13 cellular contexts compared by ENCODE assay signal in the genomic region with DNA sequence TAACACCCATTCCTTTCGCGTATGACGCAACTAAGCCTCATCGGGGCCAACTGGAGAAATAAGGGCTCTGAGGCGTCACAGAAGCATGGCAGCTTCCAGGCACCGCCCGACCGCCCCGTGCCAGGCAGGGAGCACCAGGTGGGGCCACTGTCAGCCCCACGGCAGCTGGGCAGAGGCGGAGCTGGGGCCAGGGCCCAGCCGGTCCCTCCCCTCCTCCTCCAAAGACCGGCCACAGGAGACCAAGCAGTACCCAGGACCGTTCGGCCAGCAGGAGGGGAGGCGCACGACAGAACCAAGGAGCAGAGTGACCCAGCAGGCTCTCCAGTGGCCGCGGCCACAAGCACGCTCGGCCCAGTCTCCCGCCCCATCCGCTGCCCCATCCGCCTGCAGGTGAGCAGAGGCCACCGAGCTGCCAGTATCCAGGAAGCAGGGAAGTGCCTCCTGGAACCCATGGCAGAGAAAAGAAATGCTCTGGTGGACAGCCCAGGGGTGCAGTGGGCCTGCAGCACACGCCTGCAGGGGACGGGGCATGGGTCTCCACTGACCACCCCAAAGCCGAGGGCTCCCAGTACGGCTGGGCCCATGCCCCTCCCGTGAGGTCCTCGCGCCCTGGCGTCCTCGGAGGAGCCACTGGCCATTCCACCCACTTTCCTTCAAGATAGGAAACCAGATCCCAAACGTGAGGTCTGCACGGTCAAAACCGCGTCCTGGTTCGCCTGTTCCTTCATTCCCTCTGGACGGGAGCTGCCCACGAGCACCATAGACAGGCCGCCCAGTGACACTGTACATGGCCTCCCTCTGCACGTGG. TPM values are rescaled to one million over a fixed set of nuclear protein-coding genes. Genes with fewer than 3 reads are reported as not detected.
DNase-seq lines count a peak whose midpoint lies in the region; ATAC-seq, FAIRE-seq and TF ChIP-seq lines count a peak whose summit lies in the region.
"Had no signal": no experiment of that assay in that cellular context is flagged by ENCODE, and none has a peak within 500 bp of the region (broad histone marks: within the 10 kb centered on the region; RNA-seq: fewer than 3 reads in every experiment).

No MANE protein-coding gene starts in this region.

- H4K8ac ChIP-seq in IMR-90 (ENCODE audit: low read depth in 2 of 2, low read length in 2 of 2) = no peak overlapping the region

- no peak for ATAC-seq in IMR-90 (ENCODE audit: low read depth)
- no peak for ATAC-seq in HG03095 (IDR thresholded peaks at IDR 0.05; ENCODE audit: unreplicated experiment)

- no TSS peak for BruUV-seq in IMR-90 (replicated peaks; lab: Mats Ljungman, UMichigan)

- no peak overlapping the region for H4K91ac ChIP-seq in IMR-90 (ENCODE audit: insufficient read depth, low read depth, low read length)

- H3K27me3 ChIP-seq in IMR-90 (ENCODE audit: control insufficient read depth, insufficient read depth, low read length) = no peaks in the 10 kb centered on the region
- H3K27me3 ChIP-seq: ascending aorta; BLaER1 treated with 17β-estradiol and CSF1 and Interleukin-3, amounts not matched to agents 10 nM and 100 nM had no signal

- DNase-seq in D341Med (ENCODE audit: low spot score) (peak; percentile 33), IMR-90 (no peak), iPS-NIHi11 (ENCODE audit: low spot score) (peak; percentile 18), retinal pigment epithelial cell (ENCODE audit: low read depth) (peak; percentile 83), inferior parietal cortex (ENCODE audit: extremely low spot score) (no peak), urothelium cell line (ENCODE audit: low spot score) (no peak), NCI-H187 (lab: John Stamatoyannopoulos, UW) (no peak)
- DNase-seq: MM.1S, WERI-Rb-1 had no signal

- no peak overlapping the region for H3K18ac ChIP-seq in IMR-90 (ENCODE audit: low read depth, low read length)

- H2BK20ac ChIP-seq in IMR-90 (ENCODE audit: low read depth, low read length) = no peak overlapping the region

- H3K4ac ChIP-seq in IMR-90 (ENCODE audit: low read depth, low read length) = no peak overlapping the region

- no peak overlapping the region for H2AK9ac ChIP-seq in IMR-90 (replicated peaks; ENCODE audit: low read depth, low read length, poor library complexity)

- no peak overlapping the region for H2BK5ac ChIP-seq in IMR-90 (ENCODE audit: low read depth, low read length, poor library complexity, severe bottlenecking)

- WGBS in IMR-90 (ENCODE audit: extremely low coverage in 2 of 2, insufficient read length in 1 of 2), 2 experiments = 88% methylated on average over 16 of the region's 43 CpGs; no CpG with 5 or more reads in 1 of the 2 experiments

- H3K4me3 ChIP-seq in IMR-90 (ENCODE audit: insufficient read depth, low read depth, low read length) (no peak overlapping the region), retinal pigment epithelial cell (ENCODE audit: low read length) (no peak overlapping the region)
- H3K4me3 ChIP-seq: ascending aorta; BLaER1 treated with 17β-estradiol and CSF1 and Interleukin-3, amounts not matched to agents 10 nM and 100 nM; HAP-1 had no signal

- H2BK15ac ChIP-seq in IMR-90 (ENCODE audit: low read depth, low read length) = no peak overlapping the region

- H3K36me3 ChIP-seq in IMR-90 (ENCODE audit: control insufficient read depth, insufficient read depth, low read length) = peaks cover 60% of the 10 kb centered on the region

- peaks cover 75% of the 10 kb centered on the region for H4K20me1 ChIP-seq in IMR-90 (ENCODE audit: insufficient read depth, low read length)

- dilution Hi-C loops in IMR-90 (cut with HindIII; ENCODE audit: low sequenced_read_pairs, unreplicated experiment) = no loop called here

- H3K56ac ChIP-seq in IMR-90 (ENCODE audit: extremely low read depth, insufficient read depth, low read length) = no peak overlapping the region

- TF ChIP-seq RAD21 in IMR-90 (IDR thresholded peaks at IDR 0.05; ENCODE audit: low read length) = no peak

- CTCF ChIA-PET in IMR-90 (lab: Yijun Ruan, JAX) = no interaction called here

- POLR2A ChIA-PET in IMR-90 (lab: Charles Lee; ENCODE audit: unreplicated experiment) = no interaction called here

- intact Hi-C loops in IMR-90 (cut with micrococcal nuclease) = no loop called here

- in situ Hi-C loops in IMR-90 (cut with MboI; ENCODE audit: low sequenced_read_pairs) = no loop called here

- H3K27ac ChIP-seq in IMR-90 (ENCODE audit: insufficient read depth, low read length) = no peak overlapping the region
- H3K27ac ChIP-seq: ascending aorta, WERI-Rb-1 had no signal

- peaks cover 5% of the 10 kb centered on the region; the same call in 1 of the 2 replicates for H3K4me1 ChIP-seq in IMR-90 (ENCODE audit: control insufficient read depth, insufficient read depth, low read length)
- H3K4me1 ChIP-seq: HAP-1 had no signal

- H3K14ac ChIP-seq in IMR-90 (replicated peaks; ENCODE audit: low read depth, low read length) = no peak overlapping the region

- H3K9me1 ChIP-seq in IMR-90 (ENCODE audit: insufficient read depth, low read length) = peaks cover 14% of the 10 kb centered on the region

- no peaks in the 10 kb centered on the region for H3K9me3 ChIP-seq in IMR-90 (ENCODE audit: control insufficient read depth, insufficient read depth, low read length)
- H3K9me3 ChIP-seq: ascending aorta; BLaER1 treated with 17β-estradiol and CSF1 and Interleukin-3, amounts not matched to agents 10 nM and 100 nM; HAP-1 had no signal

- no peak for TF ChIP-seq POLR2A in IMR-90 (IDR thresholded peaks at IDR 0.05; ENCODE audit: low read depth, low read length)

- no peak overlapping the region for H2BK120ac ChIP-seq in IMR-90 (ENCODE audit: low read depth, low read length)

- TF ChIP-seq CTCF in IMR-90 (conservative IDR thresholded peaks at IDR 0.05; ENCODE audit: low read depth, low read length) (no peak), retinal pigment epithelial cell (conservative IDR thresholded peaks at IDR 0.05; ENCODE audit: low read depth, low read length) (peak; percentile 1)

- peaks cover 9 to 70% of the 10 kb centered on the region in 2 experiments for H3K79me1 ChIP-seq in IMR-90 (ENCODE audit: low read depth in 1 of 2, low read length in 2 of 2)

- no peak overlapping the region for H4K5ac ChIP-seq in IMR-90 (ENCODE audit: low read depth, low read length)

- no peak overlapping the region for H2AK5ac ChIP-seq in IMR-90 (ENCODE audit: low read depth, low read length)

- no peak overlapping the region for H3K9ac ChIP-seq in IMR-90 (ENCODE audit: low read depth, low read length)
- H3K9ac ChIP-seq: BLaER1 treated with 17β-estradiol and CSF1 and Interleukin-3, amounts not matched to agents 10 nM and 100 nM had no signal

- no peak overlapping the region for H3K4me2 ChIP-seq in IMR-90 (ENCODE audit: low read depth, low read length)
- H3K4me2 ChIP-seq: BLaER1 treated with 17β-estradiol and CSF1 and Interleukin-3, amounts not matched to agents 10 nM and 100 nM had no signal

- H2AFZ ChIP-seq in IMR-90 (replicated peaks; ENCODE audit: low read length, poor library complexity) = no peak overlapping the region

- H3K23ac ChIP-seq in IMR-90 (ENCODE audit: low read depth, low read length) = no peak overlapping the region

- FAIRE-seq in urothelium cell line (lab: Jason Lieb, UNC) = no peak

TF ChIP-seq in IMR-90, 13 proteins besides CTCF, POLR2A, EP300 and RAD21:
- TF ChIP-seq MAZ (IDR thresholded peaks at IDR 0.05; ENCODE audit: borderline replicate concordance, low read depth, low read length) (no peak), CEBPB (IDR thresholded peaks at IDR 0.05; ENCODE audit: low read depth, low read length) (peak; percentile 36; the same call in 1 of the 2 replicates)

RNA-seq across cellular contexts. Expression of gene CTBP1, which starts 9.6 kb away (rescaled TPM):
- 147 TPM in 2 replicates for total RNA-seq in IMR-90 (2012; rRNA removed)
- 212 and 237 TPM in 2 replicates for polyA plus RNA-seq in IMR-90 (2012; rRNA removed)
- 167 and 315 TPM in 2 replicates for polyA plus RNA-seq in IMR-90 (2012; cell fraction: cytosol; rRNA removed)
- 377 and 892 TPM in 2 replicates for polyA plus RNA-seq in IMR-90 (2012; cell fraction: nucleus; rRNA removed; ENCODE audit: low replicate concordance)

RNA-seq across cellular contexts. Expression of gene MAEA, which starts 50.3 kb away (rescaled TPM):
- total RNA-seq in IMR-90 (2012; rRNA removed) = 61.5 and 77.2 TPM in 2 replicates
- polyA plus RNA-seq in IMR-90 (2012; rRNA removed) = 108 and 120 TPM in 2 replicates
- polyA plus RNA-seq in IMR-90 (2012; cell fraction: cytosol; rRNA removed) = 108 and 119 TPM in 2 replicates
- 179 and 309 TPM in 2 replicates for polyA plus RNA-seq in IMR-90 (2012; cell fraction: nucleus; rRNA removed; ENCODE audit: low replicate concordance)

Comparison
In these comparisons a context has a peak if more than half of its experiments do, and no peak if none do; other contexts are left out.
1. DNase-seq: peak in D341Med (single experiment), iPS-NIHi11 (single experiment) and retinal pigment epithelial cell (single experiment); none in IMR-90 (single experiment), inferior parietal cortex (single experiment), urothelium cell line (single experiment) and NCI-H187 (0 of 2).